ENCODE assay signal across 8 cellular contexts in the genomic region with DNA sequence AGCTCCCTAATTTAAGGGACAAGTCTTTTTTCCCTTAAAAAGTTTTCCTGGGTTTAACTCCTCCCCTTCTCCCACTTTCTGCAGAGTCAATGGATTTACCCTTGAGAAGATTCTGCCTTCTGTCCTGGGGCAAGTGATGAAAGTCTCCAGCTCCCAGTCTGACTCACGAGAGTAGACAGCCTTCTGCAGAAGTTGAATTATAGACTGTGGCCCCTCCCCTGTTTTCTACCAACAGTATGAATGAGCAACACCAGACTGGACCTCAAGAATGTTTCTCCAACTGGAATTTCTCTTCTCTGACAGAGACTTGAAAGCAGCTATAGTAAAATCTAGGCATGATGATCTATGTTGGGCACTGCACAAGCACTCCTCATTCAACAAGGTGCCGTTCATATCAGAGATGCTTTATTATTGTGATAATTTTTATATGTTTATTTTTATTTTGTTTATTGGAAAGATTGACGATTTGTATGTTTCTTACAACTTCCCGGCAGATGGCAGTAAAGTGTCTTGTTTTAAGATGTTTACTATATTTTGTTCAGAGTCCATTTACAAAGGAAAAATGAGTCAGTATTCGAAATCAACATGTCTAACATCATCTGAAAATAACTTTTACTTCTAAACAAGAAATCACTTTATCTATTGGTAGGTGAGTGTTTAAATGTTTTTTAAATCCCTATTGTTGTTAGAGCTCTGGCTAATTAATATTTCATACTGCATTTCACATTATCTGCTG. TPM values are rescaled to one million over a fixed set of nuclear protein-coding genes. Genes with fewer than 3 reads are reported as not detected.
A peak's percentile ranks its signal among the peaks of the same experiment; 100 is the strongest.
DNase-seq lines count a peak whose midpoint lies in the region; ATAC-seq and TF ChIP-seq lines count a peak whose summit lies in the region.
"Had no signal": no experiment of that assay in that cellular context is flagged by ENCODE, and none has a peak within 500 bp of the region (broad histone marks: within the 10 kb centered on the region; RNA-seq: fewer than 3 reads in every experiment).

No MANE protein-coding gene starts in this region.

- TF ChIP-seq CTCF in GM10266 (IDR thresholded peaks at IDR 0.05; ENCODE audit: control insufficient read depth, insufficient read depth, low read depth, missing control alignments) (peak; percentile 26), chondrocyte (IDR thresholded peaks at IDR 0.05) (peak; percentile 67), endothelial cell (IDR thresholded peaks at IDR 0.05; ENCODE audit: unreplicated experiment) (no peak)
- TF ChIP-seq CTCF in CD4-positive, alpha-beta T cell (IDR thresholded peaks at IDR 0.05), result no peak

- ATAC-seq in CD4-positive, alpha-beta T cell (ENCODE audit: poor library complexity), result no peak

- no peak for DNase-seq in GM10266 (ENCODE audit: extremely low spot score)
- DNase-seq in NCI-H2171 treated with DMSO at 0.1 percent for 48 hours (lab: John Stamatoyannopoulos, UW), result peak; percentile 72
- DNase-seq in chondrocyte (ENCODE audit: low spot score), result no peak
- peak; percentile 8 for DNase-seq in pulmonary artery endothelial cell (ENCODE audit: low read depth, low spot score)
- no peak for DNase-seq in CD4-positive, alpha-beta T cell
- DNase-seq in endothelial cell (ENCODE audit: low spot score), result no peak
- DNase-seq in stimulated activated naive CD4-positive, alpha-beta T cell (lab: John Stamatoyannopoulos, UW), result no peak
- DNase-seq: activated B cell treated with CpG ODN at 0.5 μM for 24 hours had no signal

- H3K27ac Mint-ChIP-seq in chondrocyte (ENCODE audit: unreplicated experiment), result no peak overlapping the region
- no peak overlapping the region for H3K27ac Mint-ChIP-seq in CD4-positive, alpha-beta T cell
- no peak overlapping the region for H3K27ac Mint-ChIP-seq in endothelial cell (ENCODE audit: unreplicated experiment)
- H3K27ac Mint-ChIP-seq: activated B cell treated with CpG ODN at 0.5 μM for 24 hours had no signal

- H3K27me3 ChIP-seq in CD4-positive, alpha-beta T cell (ENCODE audit: control insufficient read depth, insufficient read depth, low read length), result peaks cover 10% of the 10 kb centered on the region

- H3K9me3 Mint-ChIP-seq in chondrocyte (ENCODE audit: low read depth) (no peaks in the 10 kb centered on the region), endothelial cell (ENCODE audit: unreplicated experiment) (no peaks in the 10 kb centered on the region)
- H3K9me3 Mint-ChIP-seq in CD4-positive, alpha-beta T cell, result no peaks in the 10 kb centered on the region
- H3K9me3 Mint-ChIP-seq: activated B cell treated with CpG ODN at 0.5 μM for 24 hours had no signal

- H3K4me3 Mint-ChIP-seq in chondrocyte (ENCODE audit: unreplicated experiment) (no peak overlapping the region), endothelial cell (ENCODE audit: unreplicated experiment) (no peak overlapping the region)
- H3K4me3 Mint-ChIP-seq in CD4-positive, alpha-beta T cell, result no peak overlapping the region
- H3K4me3 Mint-ChIP-seq: activated B cell treated with CpG ODN at 0.5 μM for 24 hours had no signal

- H3K27ac ChIP-seq in CD4-positive, alpha-beta T cell (ENCODE audit: low read depth, low read length), result no peak overlapping the region

- POLR2A ChIA-PET in CD4-positive, alpha-beta T cell (lab: Charles Lee), result no interaction called here

- H3K27me3 Mint-ChIP-seq in chondrocyte (ENCODE audit: low read depth) (peaks cover 48% of the 10 kb centered on the region), endothelial cell (ENCODE audit: unreplicated experiment) (no peaks in the 10 kb centered on the region)
- H3K27me3 Mint-ChIP-seq in CD4-positive, alpha-beta T cell, result peaks cover 59% of the 10 kb centered on the region

- intact Hi-C loops in CD4-positive, alpha-beta T cell (cut with DNase I, micrococcal nuclease), result no loop called here

- CTCF ChIA-PET in CD4-positive, alpha-beta T cell (lab: Charles Lee), result interaction anchor here (1.2 kb wide), 1 partner anchor 10 kb away, joined by 3 read pairs; no protein-coding TSS in a partner anchor

- H3K36me3 Mint-ChIP-seq in chondrocyte (ENCODE audit: low read depth) (no peaks in the 10 kb centered on the region), endothelial cell (ENCODE audit: low read depth, unreplicated experiment) (no peaks in the 10 kb centered on the region)
- H3K36me3 Mint-ChIP-seq in CD4-positive, alpha-beta T cell (ENCODE audit: low read depth), result no peaks in the 10 kb centered on the region

- H3K4me1 Mint-ChIP-seq in chondrocyte (ENCODE audit: low read depth) (no peaks in the 10 kb centered on the region), endothelial cell (ENCODE audit: unreplicated experiment) (no peaks in the 10 kb centered on the region)
- no peaks in the 10 kb centered on the region for H3K4me1 Mint-ChIP-seq in CD4-positive, alpha-beta T cell (ENCODE audit: low read depth)
- H3K4me1 Mint-ChIP-seq: activated B cell treated with CpG ODN at 0.5 μM for 24 hours had no signal

- H3K9me3 ChIP-seq in CD4-positive, alpha-beta T cell (ENCODE audit: control insufficient read depth, low read length), result no peaks in the 10 kb centered on the region

RNA-seq across cellular contexts. Expression of gene LMO2, which starts 56.6 kb away (rescaled TPM):
- 0.53 TPM in 1 of 3 replicates, not detected in the others for total RNA-seq in chondrocyte
- 30.9 and 56.3 TPM in 2 replicates for total RNA-seq in pulmonary artery endothelial cell
- total RNA-seq in CD4-positive, alpha-beta T cell, result under 1 TPM; 0.61 to 0.80 TPM
- 223 TPM for total RNA-seq in endothelial cell (ENCODE audit: unreplicated experiment)

Comparison
In these comparisons a context has a peak if more than half of its experiments do, and no peak if none do; other contexts are left out.
1. DNase-seq: peak in NCI-H2171 treated with DMSO at 0.1 percent for 48 hours (single experiment) and pulmonary artery endothelial cell (single experiment); none in GM10266 (single experiment), chondrocyte (single experiment), CD4-positive, alpha-beta T cell (0 of 10), endothelial cell (single experiment) and stimulated activated naive CD4-positive, alpha-beta T cell (0 of 6).
2. CTCF ChIP-seq: peak in GM10266 (single experiment) and chondrocyte (single experiment); none in CD4-positive, alpha-beta T cell (single experiment) and endothelial cell (single experiment).
3. RNA of gene LMO2, which starts 56.6 kb away (total RNA-seq): 223 TPM in endothelial cell (single experiment) and 30.9 to 56.3 TPM in pulmonary artery endothelial cell; 0.61 to 0.80 TPM in CD4-positive, alpha-beta T cell and 0.53 TPM in chondrocyte; every median in the first group is over 10 times any median in the second.